ENCODE assay signal across 8 cellular contexts in genomic region chr1:26278303-26278702, GRCh38. TPM values are rescaled to one million over a fixed set of nuclear protein-coding genes. Genes with fewer than 3 reads are reported as not detected.
DNase-seq lines count a peak whose midpoint lies in the region; ATAC-seq and TF ChIP-seq lines count a peak whose summit lies in the region.

No MANE protein-coding gene starts in this region.

- peaks cover 60% of the 10 kb centered on the region for H3K36me3 Mint-ChIP-seq in activated CD8-positive, alpha-beta memory T cell treated with anti-CD3 and anti-CD28 coated beads, Interleukin-2, amount 10 ng/mL, durations not matched to agents 7 days and 5 days
- H3K36me3 Mint-ChIP-seq in immature natural killer cell (peaks cover 0 to 10% (median 8%) of the 10 kb centered on the region in 3 donors), type B pancreatic cell (peaks cover 21% of the 10 kb centered on the region)

- peak overlapping the region; percentile 86 for H3K27ac Mint-ChIP-seq in activated CD8-positive, alpha-beta memory T cell treated with anti-CD3 and anti-CD28 coated beads, Interleukin-2, amount 10 ng/mL, durations not matched to agents 7 days and 5 days
- peak overlapping the region; percentile 85 to 98 (median 90) for H3K27ac Mint-ChIP-seq in immature natural killer cell
- H3K27ac Mint-ChIP-seq in type B pancreatic cell = peak overlapping the region; percentile 89

- TF ChIP-seq CTCF in type B pancreatic cell (conservative IDR thresholded peaks at IDR 0.05) = no peak

- no peak overlapping the region for H3K4me3 Mint-ChIP-seq in activated CD8-positive, alpha-beta memory T cell treated with anti-CD3 and anti-CD28 coated beads, Interleukin-2, amount 10 ng/mL, durations not matched to agents 7 days and 5 days
- peak overlapping the region in 4 of 5 donors; percentile 68 to 89 (median 86) for H3K4me3 Mint-ChIP-seq in immature natural killer cell
- peak overlapping the region; percentile 37 for H3K4me3 Mint-ChIP-seq in type B pancreatic cell

- no peaks in the 10 kb centered on the region for H3K9me3 Mint-ChIP-seq in activated CD8-positive, alpha-beta memory T cell treated with anti-CD3 and anti-CD28 coated beads, Interleukin-2, amount 10 ng/mL, durations not matched to agents 7 days and 5 days (ENCODE audit: low read depth)
- no peaks in the 10 kb centered on the region for H3K9me3 Mint-ChIP-seq in immature natural killer cell
- no peaks in the 10 kb centered on the region for H3K9me3 Mint-ChIP-seq in type B pancreatic cell

- H3K4me1 Mint-ChIP-seq in activated CD8-positive, alpha-beta memory T cell treated with anti-CD3 and anti-CD28 coated beads, Interleukin-2, amount 10 ng/mL, durations not matched to agents 7 days and 5 days = peaks cover 77% of the 10 kb centered on the region
- H3K4me1 Mint-ChIP-seq in immature natural killer cell (peaks cover 72 to 78% of the 10 kb centered on the region in 2 donors), type B pancreatic cell (ENCODE audit: unreplicated experiment) (peaks cover 46% of the 10 kb centered on the region)

- ATAC-seq in activated CD8-positive, alpha-beta memory T cell treated with anti-CD3 and anti-CD28 coated beads, Interleukin-2, amount 10 ng/mL, durations not matched to agents 7 days and 5 days = no peak
- ATAC-seq in GM18498 (IDR thresholded peaks at IDR 0.05; ENCODE audit: unreplicated experiment) = no peak

- WGBS in adipose tissue, 3 donors = 39 to 56% (median 39%) methylated on average over 4 of the region's 4 CpGs

- peak overlapping the region; percentile 48 for H3K27ac ChIP-seq in adipose tissue (ENCODE audit: low read depth, low read length)

- no peak for DNase-seq in activated CD8-positive, alpha-beta memory T cell treated with anti-CD3 and anti-CD28 coated beads, Interleukin-2, amount 10 ng/mL, durations not matched to agents 7 days and 5 days
- no peak for DNase-seq in activated CD8-positive, alpha-beta memory T cell treated with anti-CD3 and anti-CD28 coated beads, Interleukin-2, amount 50 U/mL, for 48 hours
- DNase-seq in immature natural killer cell = no peak
- DNase-seq in type B pancreatic cell (ENCODE audit: extremely low spot score, unreplicated experiment) = no peak
- DNase-seq in AML-193 (lab: John Stamatoyannopoulos, UW) = no peak
- no peak for DNase-seq in pons (ENCODE audit: low spot score)

- no peaks in the 10 kb centered on the region for H3K27me3 Mint-ChIP-seq in activated CD8-positive, alpha-beta memory T cell treated with anti-CD3 and anti-CD28 coated beads, Interleukin-2, amount 10 ng/mL, durations not matched to agents 7 days and 5 days
- H3K27me3 Mint-ChIP-seq in immature natural killer cell (ENCODE audit: low read depth in 3 of 3) (peaks cover 2 to 8% (median 4%) of the 10 kb centered on the region in 3 donors), type B pancreatic cell (no peaks in the 10 kb centered on the region)

- CTCF ChIA-PET in activated CD8-positive, alpha-beta memory T cell treated with anti-CD3 and anti-CD28 coated beads, Interleukin-2, amount 10 ng/mL, durations not matched to agents 7 days and 5 days (lab: Charles Lee) = interaction anchor here (1.1 to 21.9 kb wide), 8 partner anchors 9 to 138 kb away, joined by 3 to 1010 read pairs (median 24); partner anchors contain the start of genes CD52, CEP85, UBXN11 and ZNF593

RNA-seq across cellular contexts. Expression of gene SH3BGRL3, which starts 1.6 kb away (rescaled TPM):
- total RNA-seq in activated CD8-positive, alpha-beta memory T cell treated with anti-CD3 and anti-CD28 coated beads, Interleukin-2, amount 10 ng/mL, durations not matched to agents 7 days and 5 days = 100 to 1,000 TPM; 562 to 632 TPM
- polyA plus RNA-seq in adipose tissue (100 to 1,000 TPM in 2 of 3 donors, 10 to 100 TPM in 1; 54.1 to 269 (median 154) TPM), immature natural killer cell (1,000 to 10,000 TPM; 1,203 to 2,040 (median 1,333) TPM)
- total RNA-seq in type B pancreatic cell (ENCODE audit: low replicate concordance) = 78.1 and 105 TPM in 2 replicates

RNA-seq across cellular contexts. Expression of gene UBXN11, which starts 28.1 kb away (rescaled TPM):
- total RNA-seq in activated CD8-positive, alpha-beta memory T cell treated with anti-CD3 and anti-CD28 coated beads, Interleukin-2, amount 10 ng/mL, durations not matched to agents 7 days and 5 days = 10 to 100 TPM; 27.7 to 39.3 TPM
- polyA plus RNA-seq in adipose tissue = 10 to 100 TPM; 13.1 to 19.1 (median 16.9) TPM
- 1 to 10 TPM; 5.7 to 8.8 (median 8.3) TPM for polyA plus RNA-seq in immature natural killer cell
- 27.1 and 50.5 TPM in 2 replicates for total RNA-seq in type B pancreatic cell (ENCODE audit: low replicate concordance)

RNA-seq across cellular contexts. Expression of gene CD52, which starts 39.5 kb away (rescaled TPM):
- total RNA-seq in activated CD8-positive, alpha-beta memory T cell treated with anti-CD3 and anti-CD28 coated beads, Interleukin-2, amount 10 ng/mL, durations not matched to agents 7 days and 5 days = 100 to 1,000 TPM; 951 to 971 TPM
- 10 to 100 TPM; 15.8 to 27.6 (median 20.2) TPM for polyA plus RNA-seq in adipose tissue
- 1,000 to 10,000 TPM; 3,509 to 3,975 (median 3,639) TPM for polyA plus RNA-seq in immature natural killer cell
- total RNA-seq in type B pancreatic cell (ENCODE audit: low replicate concordance) = 0.75 and 0.93 TPM in 2 replicates

RNA-seq across cellular contexts. Expression of gene CEP85, which starts 44.3 kb away (rescaled TPM):
- 10 to 100 TPM; 42.0 to 56.3 TPM for total RNA-seq in activated CD8-positive, alpha-beta memory T cell treated with anti-CD3 and anti-CD28 coated beads, Interleukin-2, amount 10 ng/mL, durations not matched to agents 7 days and 5 days
- 1 to 10 TPM; 1.3 to 3.3 (median 1.9) TPM for polyA plus RNA-seq in adipose tissue
- 1 to 10 TPM; 4.0 to 6.9 (median 5.4) TPM for polyA plus RNA-seq in immature natural killer cell
- 15.9 and 26.8 TPM in 2 replicates for total RNA-seq in type B pancreatic cell (ENCODE audit: low replicate concordance)

Comparison
In these comparisons a context has a peak if more than half of its experiments do, and no peak if none do; other contexts are left out.
1. RNA of gene CD52, which starts 39.5 kb away (total RNA-seq): 951 to 971 TPM in activated CD8-positive, alpha-beta memory T cell treated with anti-CD3 and anti-CD28 coated beads, Interleukin-2, amount 10 ng/mL, durations not matched to agents 7 days and 5 days; 0.75 to 0.93 TPM in type B pancreatic cell; every median in the first group is over 100 times any median in the second.
2. Peak in every context shown above with its lines, with median percentiles within 50 percentile points of each other: H3K27ac Mint-ChIP-seq.